Comparison of ENCODE assay signal across 27 cellular contexts in the genomic region with DNA sequence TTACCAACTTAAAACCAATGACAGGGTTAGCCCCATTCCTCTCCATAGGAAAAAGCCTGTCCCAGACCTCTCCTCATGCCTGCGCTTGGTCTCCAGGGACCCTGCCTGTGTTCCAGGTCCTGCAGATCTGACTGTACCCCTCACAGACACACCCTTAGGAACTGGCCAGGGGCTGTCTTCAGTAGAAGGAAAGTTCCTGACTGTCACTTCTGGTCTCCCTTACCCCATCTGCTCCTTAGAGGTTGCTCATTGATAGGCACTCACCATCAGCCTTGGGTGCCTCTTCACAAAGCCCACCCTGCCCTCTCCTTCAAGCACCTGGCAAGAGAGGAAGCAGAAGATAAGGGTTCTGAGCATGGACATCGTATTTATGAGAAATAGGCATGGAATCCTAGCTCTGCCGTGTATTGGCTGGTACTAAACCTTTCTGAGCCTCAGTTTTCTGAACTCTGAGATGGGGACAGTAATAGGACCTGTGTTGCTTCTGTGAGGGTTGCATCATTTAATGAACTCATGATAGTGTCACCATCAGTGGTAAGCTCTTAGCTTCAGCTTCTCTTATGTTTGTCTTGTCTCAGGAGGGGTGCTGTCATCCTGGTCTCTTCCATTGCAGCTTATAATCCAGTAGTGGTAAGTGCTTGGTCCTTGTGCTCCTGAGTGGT. TPM values are rescaled to one million over a fixed set of nuclear protein-coding genes. Genes with fewer than 3 reads are reported as not detected.
DNase-seq lines count a peak whose midpoint lies in the region; ATAC-seq, FAIRE-seq and TF ChIP-seq lines count a peak whose summit lies in the region.
"Had no signal": no experiment of that assay in that cellular context is flagged by ENCODE, and none has a peak within 500 bp of the region (broad histone marks: within the 10 kb centered on the region; RNA-seq: fewer than 3 reads in every experiment).

No MANE protein-coding gene starts in this region.

- H3K4me1 ChIP-seq in K562 (replicated peaks in 1 of 2; ENCODE audit: control insufficient read depth in 2 of 2, insufficient read depth in 2 of 2, low read length in 2 of 2) (peaks cover 9 to 16% of the 10 kb centered on the region in 2 experiments; a peak in 4 of 5 replicates), osteoblast (ENCODE audit: insufficient read depth, low read length) (peaks cover 35% of the 10 kb centered on the region), gastrocnemius medialis (no peaks in the 10 kb centered on the region)
- H3K4me1 ChIP-seq: BE2C had no signal

- no peak for TF ChIP-seq RAD21 in K562 (CRISPR knock-in tag; conservative IDR thresholded peaks at IDR 0.05 in 1 of 2, IDR thresholded peaks at IDR 0.05 in 1 of 2)

- no peak for TF ChIP-seq CTCF in VCaP (conservative IDR thresholded peaks at IDR 0.05)
- no peak for TF ChIP-seq CTCF in K562 (IDR thresholded peaks at IDR 0.05 in 2 of 3, conservative IDR thresholded peaks at IDR 0.05 in 1 of 3; ENCODE audit: insufficient read depth in 2 of 3, low read depth in 1 of 3, low read length in 3 of 3)
- no peak for TF ChIP-seq CTCF in osteoblast (IDR thresholded peaks at IDR 0.05; ENCODE audit: extremely low read depth, low read depth, low read length)
- no peak for TF ChIP-seq CTCF in gastrocnemius medialis (IDR thresholded peaks at IDR 0.05 in 4 of 5, conservative IDR thresholded peaks at IDR 0.05 in 1 of 5)

- no peak for FAIRE-seq in K562 (lab: Jason Lieb, UNC)
- FAIRE-seq: A549, D721Med, GM12878, GM19239 had no signal

- POLR2A ChIA-PET in K562 (lab: Yijun Ruan, JAX) = no interaction called here

- H3K27me3 ChIP-seq in K562 (ENCODE audit: control insufficient read depth in 2 of 2, insufficient read depth in 2 of 2, low read length in 2 of 2) = no peaks in the 10 kb centered on the region
- H3K27me3 ChIP-seq in osteoblast (ENCODE audit: insufficient read depth, low read length) = no peaks in the 10 kb centered on the region
- no peaks in the 10 kb centered on the region for H3K27me3 ChIP-seq in gastrocnemius medialis
- H3K27me3 ChIP-seq: BE2C; BLaER1 treated with 17β-estradiol and CSF1 and Interleukin-3, amounts not matched to agents 10 nM and 100 nM had no signal

- 18% methylated on average over 3 of the region's 3 CpGs for WGBS in K562 (ENCODE audit: insufficient coverage, low coverage, missing lambda C conversion rate)

- in situ Hi-C loops in K562 (cut with MboI) (no loop called here), gastrocnemius medialis (cut with MboI; ENCODE audit: low sequenced_read_pairs in 4 of 4) (loop anchor here (25.0 kb wide), 2 partner anchors 269 to 294 kb away; no protein-coding TSS in a partner anchor)

- no peak for TF ChIP-seq EP300 in K562 (IDR thresholded peaks at IDR 0.05; ENCODE audit: low read length)

- H2AFZ ChIP-seq in K562 (ENCODE audit: low read depth, low read length) = no peak overlapping the region
- H2AFZ ChIP-seq in osteoblast (ENCODE audit: low read length) = no peak overlapping the region
- H2AFZ ChIP-seq: GM23338 had no signal

- H3K36me3 ChIP-seq in K562 (ENCODE audit: control insufficient read depth, insufficient read depth, low read length) = no peaks in the 10 kb centered on the region
- no peaks in the 10 kb centered on the region for H3K36me3 ChIP-seq in osteoblast (ENCODE audit: insufficient read depth, low read length)
- no peaks in the 10 kb centered on the region for H3K36me3 ChIP-seq in gastrocnemius medialis
- H3K36me3 ChIP-seq: BE2C; BLaER1 treated with 17β-estradiol and CSF1 and Interleukin-3, amounts not matched to agents 10 nM and 100 nM had no signal

- H3K27ac ChIP-seq in VCaP (peak overlapping the region; percentile 89; the same call in 1 of the 2 replicates), K562 (ENCODE audit: extremely low read depth, low read depth, low read length) (no peak overlapping the region), osteoblast (ENCODE audit: low read depth, low read length) (no peak overlapping the region), gastrocnemius medialis (no peak overlapping the region)
- H3K27ac ChIP-seq: A549; BLaER1 treated with 17β-estradiol and CSF1 and Interleukin-3, amounts not matched to agents 10 nM and 100 nM had no signal

- BruUV-seq in K562 (replicated peaks; lab: Mats Ljungman, UMichigan) = no TSS peak

- no peaks in the 10 kb centered on the region for H4K20me1 ChIP-seq in K562 (replicated peaks; ENCODE audit: control insufficient read depth, insufficient read depth, low read length)
- H4K20me1 ChIP-seq in osteoblast (ENCODE audit: insufficient read depth, low read length) = no peaks in the 10 kb centered on the region
- H4K20me1 ChIP-seq: BLaER1 treated with 17β-estradiol and CSF1 and Interleukin-3, amounts not matched to agents 10 nM and 100 nM had no signal

- no peak overlapping the region for H3K4me3 ChIP-seq in K562
- H3K4me3 ChIP-seq in osteoblast (ENCODE audit: insufficient read depth, low read length) = no peak overlapping the region
- H3K4me3 ChIP-seq in gastrocnemius medialis = no peak overlapping the region
- H3K4me3 ChIP-seq: A549; BLaER1 treated with 17β-estradiol and CSF1 and Interleukin-3, amounts not matched to agents 10 nM and 100 nM; GM12878; GM23338 had no signal

- H3K79me2 ChIP-seq in K562 (ENCODE audit: control insufficient read depth, insufficient read depth, low read length) (no peaks in the 10 kb centered on the region), osteoblast (ENCODE audit: insufficient read depth, low read length) (no peaks in the 10 kb centered on the region)

- TF ChIP-seq POLR2A in K562 (conservative IDR thresholded peaks at IDR 0.05) (no peak), gastrocnemius medialis (IDR thresholded peaks at IDR 0.05) (no peak)

- CTCF ChIA-PET in K562 (lab: Yijun Ruan, JAX; ENCODE audit: low intra/inter-chr PET ratio) = no interaction called here

- intact Hi-C loops in K562 (cut with micrococcal nuclease) (no loop called here), gastrocnemius medialis (cut with DNase I; ENCODE audit: low total_unique reads) (no loop called here)

- H3K4me2 ChIP-seq in K562 (ENCODE audit: insufficient read depth, low read length) (no peak overlapping the region), osteoblast (ENCODE audit: insufficient read depth, low read length) (no peak overlapping the region)
- H3K4me2 ChIP-seq: A549; BLaER1 treated with 17β-estradiol and CSF1 and Interleukin-3, amounts not matched to agents 10 nM and 100 nM; GM23338 had no signal

- DNase-seq in HT1080 (ENCODE audit: low read depth) (peak; percentile 64), K562 (ENCODE audit: extremely low read depth in 1 of 4, low spot score in 3 of 4) (no peak), osteoblast (ENCODE audit: insufficient read length, low spot score, missing footprints) (peak; percentile 1), gastrocnemius medialis (no peak), NCI-H1048 (lab: John Stamatoyannopoulos, UW) (no peak), NCI-H2081 (lab: John Stamatoyannopoulos, UW) (no peak)
- DNase-seq: 8988T; ACHN; AML-193; BE2C; CD4-positive, alpha-beta T cell; CD8-positive, alpha-beta memory T cell; DMS 273 treated with DMSO at 0.1 percent for 48 hours; DMS79; EL; GDM1; H9 had no signal

- H3K9me3 ChIP-seq in K562 (replicated peaks; ENCODE audit: control insufficient read depth, insufficient read depth, low read depth, low read length) = no peaks in the 10 kb centered on the region
- no peaks in the 10 kb centered on the region for H3K9me3 ChIP-seq in osteoblast (ENCODE audit: low read depth, low read length)
- H3K9me3 ChIP-seq in gastrocnemius medialis = no peaks in the 10 kb centered on the region
- H3K9me3 ChIP-seq: A549; BE2C; BLaER1 treated with 17β-estradiol and CSF1 and Interleukin-3, amounts not matched to agents 10 nM and 100 nM had no signal

- no peaks in the 10 kb centered on the region for H3K9me1 ChIP-seq in K562 (ENCODE audit: control insufficient read depth, insufficient read depth, low read length)

- H3K9ac ChIP-seq in K562 (ENCODE audit: insufficient read depth in 1 of 2, low read depth in 2 of 2, low read length in 2 of 2) = no peak overlapping the region
- H3K9ac ChIP-seq: BLaER1 treated with 17β-estradiol and CSF1 and Interleukin-3, amounts not matched to agents 10 nM and 100 nM had no signal

- no peak for ATAC-seq in K562
- no peak for ATAC-seq in gastrocnemius medialis
- no peak for ATAC-seq in GM21786 (IDR thresholded peaks at IDR 0.05; ENCODE audit: unreplicated experiment)
- ATAC-seq: A549, GM12878, GM23338, HCT116 had no signal

TF ChIP-seq in K562, 482 proteins besides CTCF, POLR2A, EP300 and RAD21 (continues in another document):
- TF ChIP-seq MYC (IDR thresholded peaks at IDR 0.05; ENCODE audit: low read depth, low read length) (no peak), MYC (CRISPR knock-in tag; IDR thresholded peaks at IDR 0.05; ENCODE audit: borderline replicate concordance, low read depth) (no peak), ZNF347 (CRISPR knock-in tag; IDR thresholded peaks at IDR 0.05; ENCODE audit: low read depth) (no peak), ZBTB1 (CRISPR knock-in tag; IDR thresholded peaks at IDR 0.05; ENCODE audit: borderline replicate concordance, low read depth) (no peak), NCOR1 (IDR thresholded peaks at IDR 0.05) (no peak), CEBPG (CRISPR knock-in tag; IDR thresholded peaks at IDR 0.05) (no peak), CEBPG (tag; conservative IDR thresholded peaks at IDR 0.05 in 1 of 2, IDR thresholded peaks at IDR 0.05 in 1 of 2) (0 out of 4 replicates have a peak, but pooled peaks of 1 of the 2 experiments have one; percentile 9)

RNA-seq across cellular contexts. Expression of gene DHRS2, which starts 7.5 kb away (rescaled TPM):
- 5,417 and 5,493 TPM in 2 replicates for total RNA-seq in HT1080 (2014; rRNA removed; shearing (Covaris generic))
- 2,744 and 2,821 TPM in 2 replicates for polyA plus RNA-seq in HT1080 (2015; cell fraction: cytosol; rRNA removed)
- polyA plus RNA-seq in HT1080 (2015; cell fraction: nucleus; rRNA removed) = 4,377 and 4,573 TPM in 2 replicates
- total RNA-seq in K562 (2011; cell fraction: chromatin; rRNA removed; ENCODE audit: low replicate concordance) = 30.5 and 40.0 TPM in 2 replicates
- total RNA-seq in K562 (2011; cell fraction: nucleolus; rRNA removed) = 19.0 and 24.3 TPM in 2 replicates
- 27.1 and 32.4 TPM in 2 replicates for total RNA-seq in K562 (2011; cell fraction: nucleoplasm; rRNA removed)
- total RNA-seq in K562 (2014; rRNA removed) (64.4 and 73.6 TPM in 2 replicates), K562 (2014; rRNA removed; fragmentation: Illumina TruSeq; extraction: Trizol) (57.9 and 68.7 TPM in 2 replicates), K562 (2015; rRNA removed; fragmentation: Illumina TruSeq; extraction: Trizol) (73.2 and 73.4 TPM in 2 replicates), K562 (2021) (59.4 and 62.9 TPM in 2 replicates), osteoblast (under 0.01 and 0.29 TPM in 2 replicates), gastrocnemius medialis (not detected)
- polyA plus RNA-seq in K562 (2011; rRNA removed) (45.5 and 47.2 TPM in 2 replicates), K562 (2014; fragmentation: Illumina TruSeq; extraction: Trizol) (89.3 and 90.9 TPM in 2 replicates), K562 (2014; fragmentation: Nextera tagmentation; extraction: Ambion mirVana) (1 to 10 TPM; 2.9 to 5.4 TPM), K562 (2014; rRNA removed) (96.8 and 107 TPM in 2 replicates)
- polyA plus RNA-seq in K562 (2011; cell fraction: cytosol; rRNA removed) = 41.7 and 41.9 TPM in 2 replicates
- 62.7 and 78.6 TPM in 2 replicates for polyA plus RNA-seq in K562 (2011; cell fraction: nucleus; rRNA removed)
- polyA plus RNA-seq in K562 (2012) = 66.3 and 109 TPM in 2 replicates
- 27.5 and 28.1 TPM in 2 replicates for polyA minus RNA-seq in K562 (2011; rRNA and poly(A)+ RNA removed)
- 10.2 and 10.5 TPM in 2 replicates for polyA minus RNA-seq in K562 (2011; cell fraction: cytosol; rRNA and poly(A)+ RNA removed)
- polyA minus RNA-seq in K562 (2011; cell fraction: nucleus; rRNA and poly(A)+ RNA removed) = 15.2 and 21.5 TPM in 2 replicates
- polyA plus RNA-seq: CD14-positive monocyte; CD8-positive, alpha-beta memory T cell had no signal

Comparison
In these comparisons a context has a peak if more than half of its experiments do, and no peak if none do; other contexts are left out.
1. DNase-seq: peak in HT1080 (single experiment) and osteoblast (single experiment); none in K562 (0 of 4), gastrocnemius medialis (0 of 2), NCI-H1048 (single experiment) and NCI-H2081 (0 of 2).
2. RNA of gene DHRS2, which starts 7.5 kb away (total RNA-seq): 5,417 to 5,493 TPM in HT1080; 19.0 to 73.6 TPM in K562, under 0.01 to 0.29 TPM in osteoblast and not detected in gastrocnemius medialis; every median in the first group is over 10 times any median in the second.